ENCODE assay signal across 13 cellular contexts in genomic region chr3:114242947-114243346, GRCh38. TPM values are rescaled to one million over a fixed set of nuclear protein-coding genes. Genes with fewer than 3 reads are reported as not detected.
DNase-seq lines count a peak whose midpoint lies in the region; ATAC-seq, FAIRE-seq and TF ChIP-seq lines count a peak whose summit lies in the region.
"Had no signal": no experiment of that assay in that cellular context is flagged by ENCODE, and none has a peak within 500 bp of the region (broad histone marks: within the 10 kb centered on the region; RNA-seq: fewer than 3 reads in every experiment).

No MANE protein-coding gene starts in this region.

- ATAC-seq in GM18858 (IDR thresholded peaks at IDR 0.05; ENCODE audit: unreplicated experiment) (peak; percentile 96), HG03039 (IDR thresholded peaks at IDR 0.05; ENCODE audit: unreplicated experiment) (peak; percentile 94), gastrocnemius medialis (no peak)
- ATAC-seq in activated CD8-positive, alpha-beta T cell treated with anti-CD3 and anti-CD28 coated beads for 36 hours = peak; percentile 77
- ATAC-seq: HCT116 had no signal

- H3K4me3 ChIP-seq in thyroid gland (replicated peaks in 1 of 3) (no peak overlapping the region), gastrocnemius medialis (no peak overlapping the region)
- H3K4me3 ChIP-seq: spleen had no signal

- no peak for TF ChIP-seq CTCF in GM20000 (IDR thresholded peaks at IDR 0.05; ENCODE audit: extremely low read depth, missing control alignments)
- TF ChIP-seq CTCF in activated CD8-positive, alpha-beta T cell treated with anti-CD3 and anti-CD28 coated beads for 36 hours (IDR thresholded peaks at IDR 0.05) = no peak
- TF ChIP-seq CTCF in D721Med (IDR thresholded peaks at IDR 0.05; ENCODE audit: insufficient read depth, missing control alignments) = no peak
- TF ChIP-seq CTCF in thyroid gland (IDR thresholded peaks at IDR 0.05) = no peak
- no peak for TF ChIP-seq CTCF in gastrocnemius medialis (IDR thresholded peaks at IDR 0.05 in 4 of 5, conservative IDR thresholded peaks at IDR 0.05 in 1 of 5)

- H3K36me3 Mint-ChIP-seq in activated CD8-positive, alpha-beta T cell treated with anti-CD3 and anti-CD28 coated beads for 36 hours (ENCODE audit: low read depth) = peaks cover 16% of the 10 kb centered on the region

- H3K27ac ChIP-seq in thyroid gland (no peak overlapping the region), gastrocnemius medialis (no peak overlapping the region)
- H3K27ac ChIP-seq: spleen had no signal

- H3K27me3 ChIP-seq in thyroid gland (no peaks in the 10 kb centered on the region), gastrocnemius medialis (no peaks in the 10 kb centered on the region)
- H3K27me3 ChIP-seq: spleen had no signal

- no peak overlapping the region for H3K4me3 Mint-ChIP-seq in activated CD8-positive, alpha-beta T cell treated with anti-CD3 and anti-CD28 coated beads for 36 hours

- peaks cover 23% of the 10 kb centered on the region for H3K4me1 Mint-ChIP-seq in activated CD8-positive, alpha-beta T cell treated with anti-CD3 and anti-CD28 coated beads for 36 hours (ENCODE audit: low read depth)

- H3K4me1 ChIP-seq in thyroid gland (no peaks in the 10 kb centered on the region), gastrocnemius medialis (no peaks in the 10 kb centered on the region)
- H3K4me1 ChIP-seq: spleen had no signal

- TF ChIP-seq POLR2A in thyroid gland (IDR thresholded peaks at IDR 0.05) (no peak), gastrocnemius medialis (IDR thresholded peaks at IDR 0.05) (no peak)

- H3K9me3 Mint-ChIP-seq in activated CD8-positive, alpha-beta T cell treated with anti-CD3 and anti-CD28 coated beads for 36 hours = peaks cover 15% of the 10 kb centered on the region

- no peaks in the 10 kb centered on the region for H3K9me3 ChIP-seq in thyroid gland
- H3K9me3 ChIP-seq in gastrocnemius medialis = no peaks in the 10 kb centered on the region

- intact Hi-C loops in activated CD8-positive, alpha-beta T cell treated with anti-CD3 and anti-CD28 coated beads for 36 hours (cut with micrococcal nuclease) = loop anchor here (1.0 to 2.0 kb wide), 2 partner anchors 20 to 28 kb away; no protein-coding TSS in a partner anchor
- intact Hi-C loops in thyroid gland (cut with DNase I) = no loop called here
- intact Hi-C loops in gastrocnemius medialis (cut with DNase I; ENCODE audit: low total_unique reads) = no loop called here

- H3K27me3 Mint-ChIP-seq in activated CD8-positive, alpha-beta T cell treated with anti-CD3 and anti-CD28 coated beads for 36 hours = no peaks in the 10 kb centered on the region

- POLR2A ChIA-PET in activated CD8-positive, alpha-beta T cell treated with anti-CD3 and anti-CD28 coated beads for 36 hours (lab: Charles Lee) = no interaction called here

- peak; percentile 67 for DNase-seq in GM20000 (ENCODE audit: low spot score)
- peak; percentile 58 for DNase-seq in activated CD8-positive, alpha-beta T cell treated with anti-CD3 and anti-CD28 coated beads for 36 hours
- no peak for DNase-seq in epidermal melanocyte (ENCODE audit: insufficient read length, low spot score)
- no peak for DNase-seq in D721Med (ENCODE audit: insufficient read length, low spot score)
- DNase-seq in thyroid gland = no peak
- DNase-seq in gastrocnemius medialis = no peak
- DNase-seq: DMS153; effector CD8-positive, alpha-beta T cell; spleen; stimulated activated naive CD4-positive, alpha-beta T cell treated with Interleukin-2 at 50 U/mL for 16 hours had no signal

- in situ Hi-C loops in gastrocnemius medialis (cut with MboI; ENCODE audit: low sequenced_read_pairs in 4 of 4) = no loop called here

- peak overlapping the region; percentile 29 for H3K27ac Mint-ChIP-seq in activated CD8-positive, alpha-beta T cell treated with anti-CD3 and anti-CD28 coated beads for 36 hours

- FAIRE-seq in D721Med (lab: Jason Lieb, UNC) = no peak

- CTCF ChIA-PET in activated CD8-positive, alpha-beta T cell treated with anti-CD3 and anti-CD28 coated beads for 36 hours (lab: Charles Lee) = interaction anchor here (1.5 kb wide), 1 partner anchor 71 kb away, joined by 3 read pairs; no protein-coding TSS in a partner anchor

- H3K36me3 ChIP-seq in thyroid gland (no peaks in the 10 kb centered on the region), gastrocnemius medialis (no peaks in the 10 kb centered on the region)
- H3K36me3 ChIP-seq: spleen had no signal

RNA-seq across cellular contexts. Expression of gene ZNF80, which starts 5.6 kb away (rescaled TPM):
- total RNA-seq in activated CD8-positive, alpha-beta T cell treated with anti-CD3 and anti-CD28 coated beads for 36 hours = 1 to 10 TPM; 1.8 to 2.3 TPM
- not detected for total RNA-seq in thyroid gland
- total RNA-seq in gastrocnemius medialis = under 1 TPM in 1 of 4 donors, not detected in 3; 0.09 TPM

RNA-seq across cellular contexts. Expression of gene TIGIT, which starts 50.9 kb away (rescaled TPM):
- total RNA-seq in activated CD8-positive, alpha-beta T cell treated with anti-CD3 and anti-CD28 coated beads for 36 hours = 10 to 100 TPM; 72.8 to 73.5 TPM
- under 1 TPM in 3 of 4 donors, not detected in 1; 0.11 to 0.98 (median 0.40) TPM for total RNA-seq in thyroid gland
- total RNA-seq in gastrocnemius medialis = not detected

Comparison
In these comparisons a context has a peak if more than half of its experiments do, and no peak if none do; other contexts are left out.
1. ATAC-seq: peak in GM18858 (single experiment), HG03039 (single experiment) and activated CD8-positive, alpha-beta T cell treated with anti-CD3 and anti-CD28 coated beads for 36 hours (single experiment); none in gastrocnemius medialis (0 of 2).
2. DNase-seq: peak in GM20000 (single experiment) and activated CD8-positive, alpha-beta T cell treated with anti-CD3 and anti-CD28 coated beads for 36 hours (single experiment); none in epidermal melanocyte (single experiment), D721Med (single experiment), thyroid gland (0 of 2) and gastrocnemius medialis (0 of 2).
3. RNA of gene TIGIT, which starts 50.9 kb away (total RNA-seq): 72.8 to 73.5 TPM in activated CD8-positive, alpha-beta T cell treated with anti-CD3 and anti-CD28 coated beads for 36 hours; 0.11 to 0.98 TPM in thyroid gland and not detected in gastrocnemius medialis; every median in the first group is over 10 times any median in the second.